Comparison of ENCODE assay signal across 30 cellular contexts in genomic region chr7:103388469-103389140, GRCh38. TPM values are rescaled to one million over a fixed set of nuclear protein-coding genes. Genes with fewer than 3 reads are reported as not detected.
"Had no signal": no experiment of that assay in that cellular context is flagged by ENCODE, and none has a peak within 500 bp of the region (broad histone marks: within the 10 kb centered on the region; RNA-seq: fewer than 3 reads in every experiment).

No MANE protein-coding gene starts in this region.

- DNase-seq: glutamatergic neuron; heart left ventricle; kidney glomerular epithelial cell; left cardiac atrium; left ventricle myocardium superior; lower lobe of right lung; mammary epithelial cell; mesenchymal stem cell; naive B cell; ovary; retina; right cardiac atrium; sigmoid colon; stimulated activated CD4-positive, alpha-beta T cell treated with anti-CD3 and anti-CD28 coated beads, Interleukin-1b, Interleukin-23, amount 100 ng/mL, for 48 hours; stimulated activated CD4-positive, alpha-beta T cell treated with anti-CD3 and anti-CD28 coated beads, Interleukin-2, amount 100 ng/mL, for 48 hours; stimulated activated CD4-positive, alpha-beta T cell treated with anti-CD3 and anti-CD28 coated beads, Interleukin-4, amount 100 ng/mL, for 4 hours; stimulated activated CD8-positive, alpha-beta memory T cell treated with anti-CD3 and anti-CD28 coated beads, Interleukin-4, amount 100 ng/mL, for 48 hours; stimulated activated naive CD4-positive, alpha-beta T cell treated with Interleukin-2 at 50 U/mL for 16 hours; stimulated activated naive CD8-positive, alpha-beta T cell treated with anti-CD3 and anti-CD28 coated beads, Interleukin-15, amount 100 ng/mL, for 72 hours; substantia nigra; uterus had no signal

- H3K4me3 Mint-ChIP-seq: naive B cell; natural killer cell treated with Interleukin-12 subunit alpha and Interleukin-12 subunit beta and Interleukin-15 and Interleukin-18, amount 100 ng/mL, for 72 hours; stimulated activated memory B cell treated with anti-CD40 and anti-IgM and Interleukin-4, amounts not matched to agents 10 μg/mL and 1 μg/mL and 100 μg/mL, for 72 hours; stimulated activated naive CD8-positive, alpha-beta T cell treated with anti-CD3 and anti-CD28 coated beads, Interleukin-15, amount 100 ng/mL, for 72 hours; type B pancreatic cell had no signal

- H3K9me3 ChIP-seq: heart left ventricle, lower lobe of right lung, ovary, sigmoid colon, tibial nerve, uterus had no signal

- H3K27ac Mint-ChIP-seq: natural killer cell treated with Interleukin-12 subunit alpha and Interleukin-12 subunit beta and Interleukin-15 and Interleukin-18, amount 100 ng/mL, for 72 hours; progenitor cell of endocrine pancreas; stimulated activated memory B cell treated with anti-CD40 and anti-IgM and Interleukin-4, amounts not matched to agents 10 μg/mL and 1 μg/mL and 100 μg/mL, for 72 hours; type B pancreatic cell had no signal

- ATAC-seq: heart left ventricle; left cardiac atrium; left ventricle myocardium superior; lower lobe of right lung; natural killer cell treated with Interleukin-12 subunit alpha and Interleukin-12 subunit beta and Interleukin-15 and Interleukin-18, amount 100 ng/mL, for 72 hours; right cardiac atrium; stimulated activated memory B cell treated with anti-CD40 and anti-IgM and Interleukin-4, amounts not matched to agents 10 μg/mL and 1 μg/mL and 100 μg/mL, for 72 hours; stimulated activated naive CD8-positive, alpha-beta T cell treated with anti-CD3 and anti-CD28 coated beads, Interleukin-15, amount 100 ng/mL, for 72 hours had no signal

- H3K4me1 ChIP-seq: heart left ventricle, lower lobe of right lung, sigmoid colon, tibial nerve, uterus had no signal

- H3K36me3 Mint-ChIP-seq: naive B cell; natural killer cell treated with Interleukin-12 subunit alpha and Interleukin-12 subunit beta and Interleukin-15 and Interleukin-18, amount 100 ng/mL, for 72 hours; stimulated activated memory B cell treated with anti-CD40 and anti-IgM and Interleukin-4, amounts not matched to agents 10 μg/mL and 1 μg/mL and 100 μg/mL, for 72 hours; type B pancreatic cell had no signal

- H3K4me3 ChIP-seq: heart left ventricle, lower lobe of right lung, ovary, sigmoid colon, smooth muscle cell, tibial nerve, uterus had no signal

- H3K4me1 Mint-ChIP-seq: naive B cell; stimulated activated memory B cell treated with anti-CD40 and anti-IgM and Interleukin-4, amounts not matched to agents 10 μg/mL and 1 μg/mL and 100 μg/mL, for 72 hours; stimulated activated naive CD8-positive, alpha-beta T cell treated with anti-CD3 and anti-CD28 coated beads, Interleukin-15, amount 100 ng/mL, for 72 hours had no signal

- H3K4me2 ChIP-seq: smooth muscle cell had no signal

- H3K9me3 Mint-ChIP-seq: natural killer cell treated with Interleukin-12 subunit alpha and Interleukin-12 subunit beta and Interleukin-15 and Interleukin-18, amount 100 ng/mL, for 72 hours; stimulated activated memory B cell treated with anti-CD40 and anti-IgM and Interleukin-4, amounts not matched to agents 10 μg/mL and 1 μg/mL and 100 μg/mL, for 72 hours; stimulated activated naive CD8-positive, alpha-beta T cell treated with anti-CD3 and anti-CD28 coated beads, Interleukin-15, amount 100 ng/mL, for 72 hours; type B pancreatic cell had no signal

- H3K36me3 ChIP-seq: heart left ventricle, lower lobe of right lung, ovary, sigmoid colon, tibial nerve, uterus had no signal

- H3K27me3 ChIP-seq: ovary, tibial nerve, uterus had no signal

- H3K27me3 Mint-ChIP-seq: progenitor cell of endocrine pancreas had no signal

- H3K27ac ChIP-seq: heart left ventricle, lower lobe of right lung, ovary, sigmoid colon, tibial nerve, uterus had no signal

RNA-seq across cellular contexts. Expression of gene SLC26A5, which starts 57.4 kb away (rescaled TPM):
- total RNA-seq: heart left ventricle; left cardiac atrium; left ventricle myocardium superior; mammary epithelial cell; natural killer cell treated with Interleukin-12 subunit alpha and Interleukin-12 subunit beta and Interleukin-15 and Interleukin-18, amount 100 ng/mL, for 72 hours; right cardiac atrium; smooth muscle cell; temporal lobe had no signal
- polyA plus RNA-seq: heart left ventricle, keratinocyte, mammary epithelial cell, neural cell, smooth muscle cell had no signal
